Comparison of ENCODE assay signal across 8 cellular contexts in the genomic region with DNA sequence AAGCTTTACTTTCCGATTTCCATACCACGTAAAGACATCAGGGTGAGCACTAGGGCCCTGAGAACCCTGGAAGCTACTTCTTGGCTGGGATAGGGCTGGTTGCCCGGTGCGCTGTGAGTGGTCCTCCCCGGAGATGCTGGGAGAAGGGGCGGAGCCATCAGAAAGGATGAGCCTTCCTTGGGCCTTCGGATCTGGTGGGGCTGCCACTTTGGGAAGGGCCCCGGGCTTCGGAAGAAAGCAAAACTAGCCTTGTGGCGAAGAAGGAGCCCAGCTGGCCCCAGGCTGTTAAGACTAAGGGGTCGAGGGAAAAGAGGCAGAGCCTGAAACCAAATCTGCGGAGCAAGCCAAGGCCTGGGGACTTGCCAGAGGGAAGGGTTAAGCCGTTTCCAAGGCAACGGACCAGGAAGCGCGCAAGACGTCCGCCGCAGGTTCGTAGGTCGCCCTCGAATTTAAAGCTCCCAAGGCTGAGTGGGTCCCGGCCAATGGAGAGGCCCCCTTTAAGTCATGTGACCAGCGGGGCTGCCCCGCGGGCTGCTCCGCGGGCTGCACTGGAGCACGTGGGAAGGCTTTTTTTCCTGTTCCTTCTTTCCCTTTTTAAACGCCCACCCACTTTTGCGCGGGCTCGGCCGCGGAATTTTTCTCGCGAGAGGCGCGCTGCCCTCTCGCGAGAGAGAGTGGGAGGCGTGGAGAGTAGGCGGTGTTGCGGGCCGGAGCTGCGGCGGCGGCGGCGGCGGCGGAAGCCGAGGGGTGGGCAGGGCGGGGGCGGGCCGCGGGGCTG. TPM values are rescaled to one million over a fixed set of nuclear protein-coding genes. Genes with fewer than 3 reads are reported as not detected.
DNase-seq lines count a peak whose midpoint lies in the region; ATAC-seq and TF ChIP-seq lines count a peak whose summit lies in the region.

No MANE protein-coding gene starts in this region.

- peaks cover 12 to 28% (median 19%) of the 10 kb centered on the region in 4 donors for H3K4me1 ChIP-seq in upper lobe of left lung

- peaks cover 48 to 59% (median 50%) of the 10 kb centered on the region in 3 donors for H3K4me1 Mint-ChIP-seq in T-cell

- 7 to 9% methylated on average over 38 to 39 of the region's 57 CpGs for WGBS in upper lobe of left lung, 2 donors

- H3K4me3 Mint-ChIP-seq in T-cell: peak overlapping the region; percentile 96 to 98 (median 96)

- peak overlapping the region; percentile 60 to 97 (median 92) for H3K4me3 ChIP-seq in upper lobe of left lung

- H3K27me3 Mint-ChIP-seq in T-cell: no peaks in the 10 kb centered on the region

- TF ChIP-seq CTCF in GM13976 (IDR thresholded peaks at IDR 0.05; ENCODE audit: borderline replicate concordance, control extremely low read depth, extremely low read depth, insufficient read depth, missing control alignments) (no peak), upper lobe of left lung (IDR thresholded peaks at IDR 0.05) (no peak)

- TF ChIP-seq EP300 in upper lobe of left lung (IDR thresholded peaks at IDR 0.05): peak in 1 of 4 donors; percentile 32

- H3K27me3 ChIP-seq in upper lobe of left lung: no peaks in the 10 kb centered on the region

- in situ Hi-C loops in GM13976 (cut with MboI; ENCODE audit: low sequenced_read_pairs, unreplicated experiment): no loop called here

- DNase-seq in GM13976 (ENCODE audit: low spot score) (peak; percentile 95), NCI-H1436 treated with DMSO at 0.1 percent for 48 hours (lab: John Stamatoyannopoulos, UW) (peak; percentile 73), T-cell (peak; percentile 87 to 96 (median 91)), amniotic stem cell (lab: John Stamatoyannopoulos, UW) (peak; percentile 92), left cardiac atrium (peak; percentile 94), posterior cingulate gyrus (peak; percentile 95 to 100 (median 97)), upper lobe of left lung (peak; percentile 93 to 97)

- H3K9me3 Mint-ChIP-seq in T-cell: no peaks in the 10 kb centered on the region

- intact Hi-C loops in left cardiac atrium (cut with DNase I) (no loop called here), posterior cingulate gyrus (cut with DNase I) (loop anchor here (10.0 kb wide), 1 partner anchor 227 kb away; a partner anchor contains a TSS)

- no peak for TF ChIP-seq POLR2A in upper lobe of left lung (IDR thresholded peaks at IDR 0.05)

- ATAC-seq in HG02852 (IDR thresholded peaks at IDR 0.05; ENCODE audit: unreplicated experiment) (peak; percentile 78), T-cell (replicated peaks in 1 of 4) (peak; percentile 87 to 93 (median 88)), left cardiac atrium (peak; percentile 95 to 97), upper lobe of left lung (ENCODE audit: low FRiP score in 2 of 2) (peak; percentile 97)

- no peaks in the 10 kb centered on the region for H3K36me3 Mint-ChIP-seq in T-cell

- H3K9me3 ChIP-seq in upper lobe of left lung: no peaks in the 10 kb centered on the region

- CTCF ChIA-PET in T-cell (lab: Charles Lee): interaction anchor here in 1 of 2 donors (1.0 kb wide), 1 partner anchor 207 kb away, joined by 4 read pairs; no protein-coding TSS in a partner anchor

- H3K27ac ChIP-seq in upper lobe of left lung: peak overlapping the region; percentile 85 to 94 (median 88)

- H3K27ac Mint-ChIP-seq in T-cell: peak overlapping the region; percentile 94 to 96

- POLR2A ChIA-PET in T-cell (lab: Charles Lee): interaction anchor here (0.6 to 1.6 kb wide), 3 partner anchors 22 to 807 kb away, joined by 3 to 5 read pairs (median 3); no protein-coding TSS in a partner anchor

- no peaks in the 10 kb centered on the region for H3K36me3 ChIP-seq in upper lobe of left lung

RNA-seq across cellular contexts. Expression of a gene that starts 0.4 kb away (rescaled TPM):
- total RNA-seq in T-cell: 10 to 100 TPM; 29.1 to 31.6 (median 30.0) TPM
- 10 to 100 TPM; 21.6 to 33.7 TPM for total RNA-seq in left cardiac atrium
- total RNA-seq in upper lobe of left lung: 10 to 100 TPM; 22.8 to 72.2 (median 25.9) TPM

Comparison
In these comparisons a context has a peak if more than half of its experiments do, and no peak if none do; other contexts are left out.
1. Peak in every context shown above with its lines: DNase-seq, ATAC-seq, H3K4me3 ChIP-seq and H3K27ac ChIP-seq.